In the genomic region with DNA sequence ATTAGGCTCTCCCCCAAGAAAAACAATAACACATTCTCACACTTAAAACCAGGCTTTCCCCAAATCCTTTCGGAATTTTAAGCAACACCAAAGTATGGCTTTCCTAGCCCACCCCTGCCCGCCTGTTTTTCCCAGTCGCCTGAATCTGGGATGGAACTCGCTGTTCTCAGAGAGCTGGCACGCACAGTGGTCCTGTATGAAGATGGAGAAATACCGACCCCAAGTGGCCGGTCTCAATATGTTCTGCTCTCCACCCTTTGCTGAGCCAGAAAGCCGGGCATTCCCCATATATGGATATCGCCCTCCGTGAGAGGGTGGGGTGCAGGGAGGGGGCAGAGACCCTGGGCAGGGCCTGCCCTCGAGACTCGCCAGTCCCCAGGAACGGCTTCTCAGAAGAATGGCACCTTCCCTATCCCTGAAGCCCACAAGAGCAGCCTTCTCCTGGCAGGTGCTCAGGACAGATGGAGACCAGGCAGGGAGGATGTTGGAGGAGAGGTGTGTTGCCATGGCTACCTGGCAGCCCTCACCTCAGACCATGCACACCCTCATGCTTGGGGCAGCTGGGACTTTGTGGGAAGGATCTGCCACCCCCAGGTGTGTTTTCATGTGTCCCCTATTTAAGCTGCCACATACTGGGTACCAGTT, we compare ENCODE assay signal across 9 cellular contexts. TPM values are rescaled to one million over a fixed set of nuclear protein-coding genes. Genes with fewer than 3 reads are reported as not detected.
DNase-seq lines count a peak whose midpoint lies in the region; ATAC-seq and TF ChIP-seq lines count a peak whose summit lies in the region.
"Had no signal": no experiment of that assay in that cellular context is flagged by ENCODE, and none has a peak within 500 bp of the region (broad histone marks: within the 10 kb centered on the region; RNA-seq: fewer than 3 reads in every experiment).

No MANE protein-coding gene starts in this region.

- peaks cover 21% of the 10 kb centered on the region for H3K4me1 Mint-ChIP-seq in activated B cell treated with CpG ODN at 0.5 μM for 24 hours
- peaks cover 11% of the 10 kb centered on the region for H3K4me1 Mint-ChIP-seq in nephron

- H3K36me3 Mint-ChIP-seq in activated B cell treated with CpG ODN at 0.5 μM for 24 hours (ENCODE audit: low read depth) (no peaks in the 10 kb centered on the region), nephron (ENCODE audit: low read depth) (no peaks in the 10 kb centered on the region)

- CTCF ChIA-PET in activated B cell treated with CpG ODN at 0.5 μM for 24 hours (lab: Charles Lee): interaction anchor here (0.6 to 1.0 kb wide), 4 partner anchors 20 to 177 kb away, joined by 3 to 7 read pairs (median 4); no protein-coding TSS in a partner anchor

- DNase-seq in DMS53 (lab: John Stamatoyannopoulos, UW): peak; percentile 77
- no peak for DNase-seq in DMS53 treated with DMSO at 0.1 percent for 48 hours (lab: John Stamatoyannopoulos, UW; ENCODE audit: unreplicated experiment)
- peak; percentile 43 for DNase-seq in NCI-H1092 treated with DMSO at 0.1 percent for 48 hours (lab: John Stamatoyannopoulos, UW)
- peak; percentile 22 for DNase-seq in activated B cell treated with CpG ODN at 0.5 μM for 24 hours
- peak; percentile 81 for DNase-seq in fibroblast of the aortic adventitia (ENCODE audit: low read depth)

- no peak overlapping the region for H3K4me3 Mint-ChIP-seq in activated B cell treated with CpG ODN at 0.5 μM for 24 hours
- H3K4me3 Mint-ChIP-seq in nephron: peak overlapping the region in 1 of 3 experiments; percentile 41

- no peak overlapping the region for H3K4me3 ChIP-seq in fibroblast of the aortic adventitia (ENCODE audit: low read depth, low read length)

- ATAC-seq in activated B cell treated with CpG ODN at 0.5 μM for 24 hours (ENCODE audit: low read depth) (no peak), GM19328 (IDR thresholded peaks at IDR 0.05; ENCODE audit: unreplicated experiment) (no peak), HG03521 (IDR thresholded peaks at IDR 0.05; ENCODE audit: unreplicated experiment) (no peak)

- POLR2A ChIA-PET in activated B cell treated with CpG ODN at 0.5 μM for 24 hours (lab: Charles Lee): no interaction called here

- H3K9me3 Mint-ChIP-seq in activated B cell treated with CpG ODN at 0.5 μM for 24 hours: no peaks in the 10 kb centered on the region
- no peaks in the 10 kb centered on the region for H3K9me3 Mint-ChIP-seq in nephron

- H3K27me3 Mint-ChIP-seq in activated B cell treated with CpG ODN at 0.5 μM for 24 hours: peaks cover 15% of the 10 kb centered on the region
- H3K27me3 Mint-ChIP-seq in nephron (ENCODE audit: low read depth): peaks cover 8% of the 10 kb centered on the region

- peak overlapping the region; percentile 61 for H3K27ac Mint-ChIP-seq in activated B cell treated with CpG ODN at 0.5 μM for 24 hours
- peak overlapping the region in 1 of 3 experiments; percentile 48 for H3K27ac Mint-ChIP-seq in nephron

- intact Hi-C loops in activated B cell treated with CpG ODN at 0.5 μM for 24 hours (cut with micrococcal nuclease): loop anchor here (1.0 to 5.0 kb wide), 3 partner anchors 21 to 406 kb away; no protein-coding TSS in a partner anchor

- TF ChIP-seq CTCF in activated B cell treated with CpG ODN at 0.5 μM for 24 hours (IDR thresholded peaks at IDR 0.05) (no peak), fibroblast of the aortic adventitia (IDR thresholded peaks at IDR 0.05; ENCODE audit: insufficient read depth, low read length) (peak; percentile 81), nephron (IDR thresholded peaks at IDR 0.05; ENCODE audit: unreplicated experiment in 3 of 3) (peak; percentile 56 to 62 (median 60))

RNA-seq across cellular contexts. Expression of gene TACR2, which starts 3.4 kb away (rescaled TPM):
- not detected in 2 replicates for total RNA-seq in activated B cell treated with CpG ODN at 0.5 μM for 24 hours
- total RNA-seq in fibroblast of the aortic adventitia (ENCODE audit: low replicate concordance): 0.18 TPM in 1 of 2 replicates, not detected in the other
- total RNA-seq: activated CD8-positive, alpha-beta memory T cell treated with anti-CD3 and anti-CD28 coated beads for 36 hours had no signal

RNA-seq across cellular contexts. Expression of gene TSPAN15, which starts 37.9 kb away (rescaled TPM):
- total RNA-seq in activated B cell treated with CpG ODN at 0.5 μM for 24 hours (0.35 TPM in 1 of 2 replicates, not detected in the other), fibroblast of the aortic adventitia (ENCODE audit: low replicate concordance) (0.27 and 1.2 TPM in 2 replicates)
